In genomic region chr1:106768501-106768900, GRCh38 we compare ENCODE assay signal across 18 cellular contexts.
DNase-seq lines count a peak whose midpoint lies in the region; ATAC-seq and TF ChIP-seq lines count a peak whose summit lies in the region.
"Had no signal": no experiment of that assay in that cellular context is flagged by ENCODE, and none has a peak within 500 bp of the region (broad histone marks: within the 10 kb centered on the region; RNA-seq: fewer than 3 reads in every experiment).

No MANE protein-coding gene starts in this region.

- in situ Hi-C loops in astrocyte of the spinal cord (cut with HindIII; ENCODE audit: low sequenced_read_pairs) = no loop called here

- intact Hi-C loops in cardiac septum (cut with DNase I) = no loop called here

- H3K27ac ChIP-seq in foreskin keratinocyte = no peak overlapping the region
- H3K27ac ChIP-seq: BLaER1 treated with 17β-estradiol and CSF1 and Interleukin-3, amounts not matched to agents 10 nM and 100 nM; left ventricle myocardium inferior had no signal

- no peak for TF ChIP-seq CTCF in astrocyte of the spinal cord (IDR thresholded peaks at IDR 0.05; ENCODE audit: low read depth, low read length)
- no peak for TF ChIP-seq CTCF in foreskin keratinocyte (conservative IDR thresholded peaks at IDR 0.05)

- peak; percentile 90 for ATAC-seq in foreskin keratinocyte
- ATAC-seq in GM21526 (IDR thresholded peaks at IDR 0.05; ENCODE audit: low FRiP score, unreplicated experiment) = no peak
- ATAC-seq in GM21367 (IDR thresholded peaks at IDR 0.05; ENCODE audit: unreplicated experiment) = no peak
- ATAC-seq: GM12878; mucosa of descending colon; stimulated activated naive CD8-positive, alpha-beta T cell treated with anti-CD3 and anti-CD28 coated beads, Interleukin-15, Interleukin-2, amounts not matched to agents 100 U/mL and 50 U/mL, for 24 hours; WTC11 had no signal

- no peaks in the 10 kb centered on the region for H3K27me3 ChIP-seq in foreskin keratinocyte
- H3K27me3 ChIP-seq: BLaER1 treated with 17β-estradiol and CSF1 and Interleukin-3, amounts not matched to agents 10 nM and 100 nM had no signal

- H3K4me3 ChIP-seq in astrocyte of the spinal cord (ENCODE audit: low read depth, low read length) = no peak overlapping the region
- H3K4me3 ChIP-seq: BLaER1 treated with 17β-estradiol and CSF1 and Interleukin-3, amounts not matched to agents 10 nM and 100 nM; GM12878; left ventricle myocardium inferior; mucosa of descending colon had no signal

- peak; percentile 44 for DNase-seq in HT1080 (ENCODE audit: low read depth)
- peak; percentile 2 for DNase-seq in astrocyte of the spinal cord (ENCODE audit: low read depth, low spot score)
- peak; percentile 45 to 73 for DNase-seq in foreskin keratinocyte
- peak; percentile 30 for DNase-seq in stromal cell of bone marrow (ENCODE audit: low read depth)
- DNase-seq in cardiac septum (ENCODE audit: low spot score) = no peak
- DNase-seq: activated CD4-positive, alpha-beta memory T cell treated with anti-CD3 and anti-CD28 coated beads for 36 hours; activated naive CD4-positive, alpha-beta T cell treated with Interleukin-2 at 50 U/mL for 16 hours; anterior cingulate cortex; left ventricle myocardium inferior; mucosa of descending colon; NCI-H82; OCI-M1; stimulated activated naive CD8-positive, alpha-beta T cell treated with anti-CD3 and anti-CD28 coated beads, Interleukin-15, Interleukin-2, amounts not matched to agents 100 U/mL and 50 U/mL, for 24 hours had no signal

- H3K4me1 ChIP-seq in foreskin keratinocyte = peaks cover 5% of the 10 kb centered on the region
- H3K4me1 ChIP-seq: BLaER1 treated with 17β-estradiol and CSF1 and Interleukin-3, amounts not matched to agents 10 nM and 100 nM had no signal
